In the genomic region with DNA sequence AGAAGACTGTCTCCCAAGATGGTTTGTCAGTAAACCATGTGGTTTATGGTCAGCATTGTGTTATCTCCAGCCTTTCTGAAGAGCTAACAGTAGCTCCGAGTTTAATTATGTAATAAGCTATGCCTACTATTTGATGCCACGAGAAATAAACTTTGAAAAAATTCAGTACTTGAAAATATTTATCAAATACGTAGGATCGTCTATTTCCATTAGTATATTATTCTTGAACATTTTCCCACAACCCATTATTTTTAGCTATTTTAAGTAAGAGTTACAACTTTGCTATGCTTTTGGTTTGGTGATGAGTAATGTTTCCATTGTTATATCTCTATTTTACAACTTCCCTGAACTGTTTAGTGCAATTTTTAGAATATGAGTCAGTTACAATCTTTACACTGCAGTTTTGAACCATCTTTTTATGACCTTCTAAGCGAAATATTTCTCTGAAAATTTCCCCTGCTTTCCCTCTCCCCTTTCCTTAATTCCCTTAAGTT, we compare ENCODE assay signal across 11 cellular contexts. TPM values are rescaled to one million over a fixed set of nuclear protein-coding genes. Genes with fewer than 3 reads are reported as not detected.
DNase-seq lines count a peak whose midpoint lies in the region; ATAC-seq and TF ChIP-seq lines count a peak whose summit lies in the region.
"Had no signal": no experiment of that assay in that cellular context is flagged by ENCODE, and none has a peak within 500 bp of the region (broad histone marks: within the 10 kb centered on the region; RNA-seq: fewer than 3 reads in every experiment).

No MANE protein-coding gene starts in this region.

- H3K27ac ChIP-seq in GM23338 (ENCODE audit: low read depth): no peak overlapping the region
- H3K27ac ChIP-seq: gastrocnemius medialis, suprapubic skin had no signal

- H3K4me1 Mint-ChIP-seq in natural killer cell treated with Interleukin-12 subunit alpha and Interleukin-12 subunit beta and Interleukin-15 and Interleukin-18, amount 100 ng/mL, for 72 hours (ENCODE audit: low read depth in 2 of 2): peaks cover 7 to 12% of the 10 kb centered on the region in 2 donors
- H3K4me1 Mint-ChIP-seq in natural killer cell (peaks cover 0 to 5% of the 10 kb centered on the region in 2 donors), GM23338 (peaks cover 25% of the 10 kb centered on the region)
- H3K4me1 Mint-ChIP-seq in activated T-helper 1 cell treated with anti-CD3 and anti-CD28 coated beads, Interleukin-12 subunit alpha, Interleukin-12 subunit beta, Interleukin-2, Interleukin-4 antibody, amounts not matched to agents 30 ng/mL and 10 ng/mL and 1 ng/mL, durations not matched to agents 14 hours and 24 hours and 36 hours (ENCODE audit: low read depth): peaks cover 49% of the 10 kb centered on the region

- no peak for DNase-seq in natural killer cell treated with Interleukin-12 subunit alpha and Interleukin-12 subunit beta and Interleukin-15 and Interleukin-18, amount 100 ng/mL, for 72 hours (ENCODE audit: low spot score)
- DNase-seq in natural killer cell: no peak
- DNase-seq in activated T-helper 1 cell treated with anti-CD3 and anti-CD28 coated beads, Interleukin-12 subunit alpha, Interleukin-12 subunit beta, Interleukin-2, Interleukin-4 antibody, amounts not matched to agents 30 ng/mL and 10 ng/mL and 1 ng/mL, durations not matched to agents 14 hours and 24 hours and 36 hours (ENCODE audit: low spot score): no peak
- DNase-seq in foreskin fibroblast: peak; percentile 26 to 65
- DNase-seq in NCI-H2196 (lab: John Stamatoyannopoulos, UW; ENCODE audit: unreplicated experiment): no peak
- DNase-seq in NCI-H2107 (lab: John Stamatoyannopoulos, UW): no peak
- DNase-seq in GM23338 (ENCODE audit: low spot score): no peak
- DNase-seq: amniotic stem cell, gastrocnemius medialis had no signal

- H3K27ac Mint-ChIP-seq in natural killer cell treated with Interleukin-12 subunit alpha and Interleukin-12 subunit beta and Interleukin-15 and Interleukin-18, amount 100 ng/mL, for 72 hours: peak overlapping the region in 1 of 2 donors; percentile 11
- H3K27ac Mint-ChIP-seq in natural killer cell (no peak overlapping the region), GM23338 (no peak overlapping the region)
- H3K27ac Mint-ChIP-seq in activated T-helper 1 cell treated with anti-CD3 and anti-CD28 coated beads, Interleukin-12 subunit alpha, Interleukin-12 subunit beta, Interleukin-2, Interleukin-4 antibody, amounts not matched to agents 30 ng/mL and 10 ng/mL and 1 ng/mL, durations not matched to agents 14 hours and 24 hours and 36 hours: peak overlapping the region; percentile 25

- H3K36me3 ChIP-seq in GM23338 (ENCODE audit: insufficient read depth): no peaks in the 10 kb centered on the region
- H3K36me3 ChIP-seq: gastrocnemius medialis, suprapubic skin had no signal

- TF ChIP-seq CTCF in natural killer cell (IDR thresholded peaks at IDR 0.05) (no peak), foreskin fibroblast (IDR thresholded peaks at IDR 0.05; ENCODE audit: low read depth, low read length) (no peak), GM23338 (conservative IDR thresholded peaks at IDR 0.05; ENCODE audit: low read depth in 2 of 2) (no peak)

- no peak overlapping the region for H2AFZ ChIP-seq in GM23338

- H3F3A ChIP-seq in GM23338 (replicated peaks; ENCODE audit: low read depth): no peaks in the 10 kb centered on the region

- H3K79me2 ChIP-seq in GM23338 (replicated peaks; ENCODE audit: insufficient read depth): no peaks in the 10 kb centered on the region

- no peak overlapping the region for H3K4me3 ChIP-seq in foreskin fibroblast (ENCODE audit: low read depth in 1 of 2, low read length in 2 of 2)
- no peak overlapping the region for H3K4me3 ChIP-seq in GM23338
- H3K4me3 ChIP-seq: gastrocnemius medialis, suprapubic skin had no signal

- H3K27me3 Mint-ChIP-seq in natural killer cell treated with Interleukin-12 subunit alpha and Interleukin-12 subunit beta and Interleukin-15 and Interleukin-18, amount 100 ng/mL, for 72 hours: peaks cover 26 to 41% of the 10 kb centered on the region in 2 donors
- H3K27me3 Mint-ChIP-seq in natural killer cell (ENCODE audit: low read depth in 2 of 2): peaks cover 25 to 56% of the 10 kb centered on the region in 2 donors
- H3K27me3 Mint-ChIP-seq in activated T-helper 1 cell treated with anti-CD3 and anti-CD28 coated beads, Interleukin-12 subunit alpha, Interleukin-12 subunit beta, Interleukin-2, Interleukin-4 antibody, amounts not matched to agents 30 ng/mL and 10 ng/mL and 1 ng/mL, durations not matched to agents 14 hours and 24 hours and 36 hours (ENCODE audit: insufficient read depth): peaks cover 8% of the 10 kb centered on the region
- H3K27me3 Mint-ChIP-seq in GM23338 (ENCODE audit: insufficient read depth, low read depth, poor library complexity): peaks cover 14% of the 10 kb centered on the region

- no peaks in the 10 kb centered on the region for H4K20me1 ChIP-seq in GM23338 (replicated peaks; ENCODE audit: insufficient read depth)

- no peaks in the 10 kb centered on the region for H3K9me2 ChIP-seq in GM23338 (ENCODE audit: insufficient read depth)

- ATAC-seq in natural killer cell treated with Interleukin-12 subunit alpha and Interleukin-12 subunit beta and Interleukin-15 and Interleukin-18, amount 100 ng/mL, for 72 hours: peak in 1 of 2 donors; percentile 31
- ATAC-seq in natural killer cell (no peak), HG03025 (IDR thresholded peaks at IDR 0.05; ENCODE audit: low FRiP score, unreplicated experiment) (no peak), GM23338 (no peak)
- ATAC-seq: gastrocnemius medialis had no signal

- peaks cover 37% of the 10 kb centered on the region for H3K27me3 ChIP-seq in GM23338 (ENCODE audit: insufficient read depth)
- H3K27me3 ChIP-seq: gastrocnemius medialis had no signal

- intact Hi-C loops in natural killer cell (cut with micrococcal nuclease): no loop called here
- intact Hi-C loops in activated T-helper 1 cell treated with anti-CD3 and anti-CD28 coated beads, Interleukin-12 subunit alpha, Interleukin-12 subunit beta, Interleukin-2, Interleukin-4 antibody, amounts not matched to agents 30 ng/mL and 10 ng/mL and 1 ng/mL, durations not matched to agents 14 hours and 24 hours and 36 hours (cut with micrococcal nuclease): loop anchor here (5.0 kb wide), 1 partner anchor 263 kb away; no protein-coding TSS in a partner anchor

- H3K36me3 Mint-ChIP-seq in natural killer cell treated with Interleukin-12 subunit alpha and Interleukin-12 subunit beta and Interleukin-15 and Interleukin-18, amount 100 ng/mL, for 72 hours: no peaks in the 10 kb centered on the region
- H3K36me3 Mint-ChIP-seq in natural killer cell (no peaks in the 10 kb centered on the region), GM23338 (ENCODE audit: low read depth) (no peaks in the 10 kb centered on the region)
- H3K36me3 Mint-ChIP-seq in activated T-helper 1 cell treated with anti-CD3 and anti-CD28 coated beads, Interleukin-12 subunit alpha, Interleukin-12 subunit beta, Interleukin-2, Interleukin-4 antibody, amounts not matched to agents 30 ng/mL and 10 ng/mL and 1 ng/mL, durations not matched to agents 14 hours and 24 hours and 36 hours (ENCODE audit: low read depth): no peaks in the 10 kb centered on the region

- H3K9me3 Mint-ChIP-seq in natural killer cell treated with Interleukin-12 subunit alpha and Interleukin-12 subunit beta and Interleukin-15 and Interleukin-18, amount 100 ng/mL, for 72 hours: no peaks in the 10 kb centered on the region
- H3K9me3 Mint-ChIP-seq in natural killer cell (no peaks in the 10 kb centered on the region), GM23338 (0 out of 3 replicates have a peak, but pooled peaks cover 2% of the 10 kb centered on the region)
- H3K9me3 Mint-ChIP-seq in activated T-helper 1 cell treated with anti-CD3 and anti-CD28 coated beads, Interleukin-12 subunit alpha, Interleukin-12 subunit beta, Interleukin-2, Interleukin-4 antibody, amounts not matched to agents 30 ng/mL and 10 ng/mL and 1 ng/mL, durations not matched to agents 14 hours and 24 hours and 36 hours: no peaks in the 10 kb centered on the region

- H3K4me2 ChIP-seq in GM23338: no peak overlapping the region

- H3K4me3 Mint-ChIP-seq in natural killer cell treated with Interleukin-12 subunit alpha and Interleukin-12 subunit beta and Interleukin-15 and Interleukin-18, amount 100 ng/mL, for 72 hours: peak overlapping the region; percentile 11
- H3K4me3 Mint-ChIP-seq in natural killer cell: no peak overlapping the region
- peak overlapping the region; percentile 29 for H3K4me3 Mint-ChIP-seq in activated T-helper 1 cell treated with anti-CD3 and anti-CD28 coated beads, Interleukin-12 subunit alpha, Interleukin-12 subunit beta, Interleukin-2, Interleukin-4 antibody, amounts not matched to agents 30 ng/mL and 10 ng/mL and 1 ng/mL, durations not matched to agents 14 hours and 24 hours and 36 hours
- no peak overlapping the region for H3K4me3 Mint-ChIP-seq in GM23338

- peaks cover 17% of the 10 kb centered on the region for H3K4me1 ChIP-seq in GM23338 (ENCODE audit: insufficient read depth)
- H3K4me1 ChIP-seq: gastrocnemius medialis, suprapubic skin had no signal

TF ChIP-seq in GM23338, 12 proteins besides CTCF, POLR2A, EP300 and RAD21 (continues in another document):
- TF ChIP-seq JUNB (IDR thresholded peaks at IDR 0.05; ENCODE audit: unreplicated experiment) (no peak), ZNF114 (CRISPR knock-in tag; IDR thresholded peaks at IDR 0.05) (no peak), POLR2AphosphoS5 (IDR thresholded peaks at IDR 0.05; ENCODE audit: low read depth) (no peak), CREB1 (CRISPR knock-in tag; IDR thresholded peaks at IDR 0.05; ENCODE audit: low read depth) (no peak), NANOG (IDR thresholded peaks at IDR 0.05; ENCODE audit: borderline replicate concordance) (no peak)
- TF ChIP-seq, protein P1, sequence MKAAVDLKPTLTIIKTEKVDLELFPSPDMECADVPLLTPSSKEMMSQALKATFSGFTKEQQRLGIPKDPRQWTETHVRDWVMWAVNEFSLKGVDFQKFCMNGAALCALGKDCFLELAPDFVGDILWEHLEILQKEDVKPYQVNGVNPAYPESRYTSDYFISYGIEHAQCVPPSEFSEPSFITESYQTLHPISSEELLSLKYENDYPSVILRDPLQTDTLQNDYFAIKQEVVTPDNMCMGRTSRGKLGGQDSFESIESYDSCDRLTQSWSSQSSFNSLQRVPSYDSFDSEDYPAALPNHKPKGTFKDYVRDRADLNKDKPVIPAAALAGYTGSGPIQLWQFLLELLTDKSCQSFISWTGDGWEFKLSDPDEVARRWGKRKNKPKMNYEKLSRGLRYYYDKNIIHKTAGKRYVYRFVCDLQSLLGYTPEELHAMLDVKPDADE (IDR thresholded peaks at IDR 0.05): no peak

RNA-seq across cellular contexts. Expression of a gene that starts 44.5 kb away (rescaled TPM):
- not detected for total RNA-seq in natural killer cell treated with Interleukin-12 subunit alpha and Interleukin-12 subunit beta and Interleukin-15 and Interleukin-18, amount 100 ng/mL, for 72 hours
- under 1 TPM in 1 of 3 donors, not detected in 2; 0.11 TPM for total RNA-seq in natural killer cell
- total RNA-seq in activated T-helper 1 cell treated with anti-CD3 and anti-CD28 coated beads, Interleukin-12 subunit alpha, Interleukin-12 subunit beta, Interleukin-2, Interleukin-4 antibody, amounts not matched to agents 30 ng/mL and 10 ng/mL and 1 ng/mL, durations not matched to agents 14 hours and 24 hours and 36 hours: 0.16 and 0.24 TPM in 2 replicates
- 61.5 and 64.3 TPM in 2 replicates for total RNA-seq in GM23338 (2014; rRNA removed; shearing (Covaris generic))
- polyA plus RNA-seq in GM23338 (2016; fragmentation: Nextera tagmentation; extraction: Ambion mirVana): 20.1 and 22.0 TPM in 2 replicates

Comparison
In these comparisons a context has a peak if more than half of its experiments do, and no peak if none do; other contexts are left out.
1. H3K4me3 Mint-ChIP-seq: peak in natural killer cell treated with Interleukin-12 subunit alpha and Interleukin-12 subunit beta and Interleukin-15 and Interleukin-18, amount 100 ng/mL, for 72 hours (single experiment) and activated T-helper 1 cell treated with anti-CD3 and anti-CD28 coated beads, Interleukin-12 subunit alpha, Interleukin-12 subunit beta, Interleukin-2, Interleukin-4 antibody, amounts not matched to agents 30 ng/mL and 10 ng/mL and 1 ng/mL, durations not matched to agents 14 hours and 24 hours and 36 hours (single experiment); none in natural killer cell (single experiment) and GM23338 (single experiment).
2. DNase-seq: peak in foreskin fibroblast (2 of 2); none in natural killer cell treated with Interleukin-12 subunit alpha and Interleukin-12 subunit beta and Interleukin-15 and Interleukin-18, amount 100 ng/mL, for 72 hours (single experiment), natural killer cell (single experiment), activated T-helper 1 cell treated with anti-CD3 and anti-CD28 coated beads, Interleukin-12 subunit alpha, Interleukin-12 subunit beta, Interleukin-2, Interleukin-4 antibody, amounts not matched to agents 30 ng/mL and 10 ng/mL and 1 ng/mL, durations not matched to agents 14 hours and 24 hours and 36 hours (single experiment), NCI-H2196 (single experiment), NCI-H2107 (single experiment) and GM23338 (single experiment).
3. RNA of a gene that starts 44.5 kb away (total RNA-seq): 61.5 to 64.3 TPM in GM23338; 0.16 to 0.24 TPM in activated T-helper 1 cell treated with anti-CD3 and anti-CD28 coated beads, Interleukin-12 subunit alpha, Interleukin-12 subunit beta, Interleukin-2, Interleukin-4 antibody, amounts not matched to agents 30 ng/mL and 10 ng/mL and 1 ng/mL, durations not matched to agents 14 hours and 24 hours and 36 hours, 0.11 TPM in natural killer cell and not detected in natural killer cell treated with Interleukin-12 subunit alpha and Interleukin-12 subunit beta and Interleukin-15 and Interleukin-18, amount 100 ng/mL, for 72 hours; every median in the first group is over 10 times any median in the second.